14 cellular contexts compared by ENCODE assay signal in the genomic region with DNA sequence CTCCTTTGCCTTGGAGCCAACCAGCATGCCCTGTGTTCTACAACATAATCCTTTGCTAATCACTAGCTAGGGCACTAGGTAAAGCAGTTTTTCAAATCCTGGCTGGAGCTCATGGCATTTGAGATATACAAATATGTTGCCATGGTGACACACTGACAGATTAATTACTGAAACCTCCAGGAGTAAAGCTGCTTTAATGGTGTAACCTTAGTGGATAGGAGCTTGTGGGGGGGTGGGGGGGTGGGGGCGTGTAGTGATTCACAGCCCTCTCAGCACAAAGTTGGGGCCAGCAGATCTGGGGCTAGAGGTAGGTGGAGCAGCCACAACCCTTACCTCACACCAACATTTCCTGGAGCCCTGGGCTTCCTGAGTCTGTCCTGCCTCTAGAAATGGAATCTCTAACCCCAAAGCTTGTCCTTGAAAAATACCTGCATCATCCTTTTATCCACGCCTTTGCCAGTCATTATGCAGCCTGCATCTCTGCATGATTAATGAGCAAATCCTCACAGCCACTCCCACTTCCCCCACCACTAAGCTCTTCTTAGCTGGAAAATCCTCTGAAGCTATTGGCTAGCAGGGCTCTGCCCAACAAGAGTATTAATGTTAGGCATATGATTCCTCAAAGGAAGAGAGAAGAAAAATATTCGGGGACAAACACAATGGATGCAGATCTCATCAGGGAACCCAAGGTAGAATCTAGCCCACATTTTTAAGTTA. TPM values are rescaled to one million over a fixed set of nuclear protein-coding genes. Genes with fewer than 3 reads are reported as not detected.
DNase-seq lines count a peak whose midpoint lies in the region; ATAC-seq lines count a peak whose summit lies in the region.
"Had no signal": no experiment of that assay in that cellular context is flagged by ENCODE, and none has a peak within 500 bp of the region (broad histone marks: within the 10 kb centered on the region; RNA-seq: fewer than 3 reads in every experiment).

No MANE protein-coding gene starts in this region.

- no peak overlapping the region for H3K27ac Mint-ChIP-seq in activated CD4-positive, alpha-beta T cell treated with anti-CD3 and anti-CD28 coated beads, Interleukin-2, amount 10 ng/mL, durations not matched to agents 7 days and 5 days

- POLR2A ChIA-PET in activated CD4-positive, alpha-beta T cell treated with anti-CD3 and anti-CD28 coated beads, Interleukin-2, amount 10 ng/mL, durations not matched to agents 7 days and 5 days (lab: Charles Lee), result no interaction called here

- H3K4me3 Mint-ChIP-seq in activated CD4-positive, alpha-beta T cell treated with anti-CD3 and anti-CD28 coated beads, Interleukin-2, amount 10 ng/mL, durations not matched to agents 7 days and 5 days, result no peak overlapping the region

- no peak for ATAC-seq in HG03432 (IDR thresholded peaks at IDR 0.05; ENCODE audit: unreplicated experiment)

- intact Hi-C loops in posterior cingulate gyrus (cut with DNase I), result no loop called here

- H3K36me3 Mint-ChIP-seq in activated CD4-positive, alpha-beta T cell treated with anti-CD3 and anti-CD28 coated beads, Interleukin-2, amount 10 ng/mL, durations not matched to agents 7 days and 5 days (ENCODE audit: low read depth), result no peaks in the 10 kb centered on the region

- H3K4me1 Mint-ChIP-seq in activated CD4-positive, alpha-beta T cell treated with anti-CD3 and anti-CD28 coated beads, Interleukin-2, amount 10 ng/mL, durations not matched to agents 7 days and 5 days, result no peaks in the 10 kb centered on the region

- CTCF ChIA-PET in activated CD4-positive, alpha-beta T cell treated with anti-CD3 and anti-CD28 coated beads, Interleukin-2, amount 10 ng/mL, durations not matched to agents 7 days and 5 days (lab: Charles Lee), result interaction anchor here (1.2 kb wide), 2 partner anchors 8 to 29 kb away, joined by 3 to 5 read pairs; no protein-coding TSS in a partner anchor

- peaks cover 6% of the 10 kb centered on the region for H3K27me3 Mint-ChIP-seq in activated CD4-positive, alpha-beta T cell treated with anti-CD3 and anti-CD28 coated beads, Interleukin-2, amount 10 ng/mL, durations not matched to agents 7 days and 5 days

- peak; percentile 9 for DNase-seq in activated CD4-positive, alpha-beta T cell treated with anti-CD3 and anti-CD28 coated beads for 48 hours
- no peak for DNase-seq in activated CD4-positive, alpha-beta T cell treated with anti-CD3 and anti-CD28 coated beads, Interleukin-2, amount 10 ng/mL, durations not matched to agents 7 days and 5 days
- DNase-seq in NCI-H1417 treated with DMSO at 0.1 percent for 48 hours (lab: John Stamatoyannopoulos, UW), result peak; percentile 1
- peak; percentile 86 for DNase-seq in amniotic epithelial cell (ENCODE audit: low read depth)
- peak; percentile 20 for DNase-seq in renal cortical epithelial cell (ENCODE audit: low read depth)
- DNase-seq in posterior cingulate gyrus, result no peak
- DNase-seq in NCI-H1930 (lab: John Stamatoyannopoulos, UW), result no peak
- DNase-seq: activated gamma-delta T cell treated with Interleukin-2 at 50 U/mL for 16 hours, DMS79, Karpas-422, NCI-H345, T1000, upper lobe of left lung had no signal

- no peaks in the 10 kb centered on the region for H3K9me3 Mint-ChIP-seq in activated CD4-positive, alpha-beta T cell treated with anti-CD3 and anti-CD28 coated beads, Interleukin-2, amount 10 ng/mL, durations not matched to agents 7 days and 5 days

RNA-seq across cellular contexts. Expression of gene PRNP, which starts 49.0 kb away (rescaled TPM):
- total RNA-seq in activated CD4-positive, alpha-beta T cell treated with anti-CD3 and anti-CD28 coated beads, Interleukin-2, amount 10 ng/mL, durations not matched to agents 7 days and 5 days, result 10 to 100 TPM; 46.0 to 51.8 TPM
- total RNA-seq in renal cortical epithelial cell, result 82.0 and 91.7 TPM in 2 replicates

Comparison
In these comparisons a context has a peak if more than half of its experiments do, and no peak if none do; other contexts are left out.
1. DNase-seq: peak in activated CD4-positive, alpha-beta T cell treated with anti-CD3 and anti-CD28 coated beads for 48 hours (single experiment), NCI-H1417 treated with DMSO at 0.1 percent for 48 hours (single experiment), amniotic epithelial cell (single experiment) and renal cortical epithelial cell (single experiment); none in activated CD4-positive, alpha-beta T cell treated with anti-CD3 and anti-CD28 coated beads, Interleukin-2, amount 10 ng/mL, durations not matched to agents 7 days and 5 days (single experiment), posterior cingulate gyrus (0 of 10) and NCI-H1930 (0 of 2).